20 cellular contexts compared by ENCODE assay signal in the genomic region with DNA sequence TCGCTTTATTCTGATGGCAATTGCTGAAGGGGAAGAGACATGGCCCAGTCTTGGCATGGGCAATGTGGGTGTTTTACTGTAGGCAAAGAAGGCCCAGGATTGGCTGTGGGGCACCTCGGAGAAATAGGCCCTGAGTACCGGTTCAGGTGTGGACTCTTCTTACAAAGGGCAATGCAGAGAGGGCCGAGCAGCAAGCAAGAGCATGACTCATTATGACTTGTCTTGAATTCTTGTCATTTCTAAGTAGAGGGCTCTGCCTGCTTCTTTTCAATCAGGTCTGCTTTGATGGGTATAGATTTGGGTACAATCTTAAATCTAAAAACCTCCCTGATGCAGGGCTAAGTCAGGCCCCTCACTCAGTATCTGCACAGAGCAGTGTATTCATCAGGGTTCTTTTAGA. TPM values are rescaled to one million over a fixed set of nuclear protein-coding genes. Genes with fewer than 3 reads are reported as not detected.
DNase-seq lines count a peak whose midpoint lies in the region; ATAC-seq, FAIRE-seq and TF ChIP-seq lines count a peak whose summit lies in the region.
"Had no signal": no experiment of that assay in that cellular context is flagged by ENCODE, and none has a peak within 500 bp of the region (broad histone marks: within the 10 kb centered on the region; RNA-seq: fewer than 3 reads in every experiment).

No MANE protein-coding gene starts in this region.

- H3K4me3 ChIP-seq in astrocyte (ENCODE audit: insufficient read depth, low read depth, low read length): no peak overlapping the region
- no peak overlapping the region for H3K4me3 ChIP-seq in upper lobe of right lung
- H3K4me3 ChIP-seq: transverse colon had no signal

- no peaks in the 10 kb centered on the region for H3K9me3 Mint-ChIP-seq in astrocyte (ENCODE audit: unreplicated experiment)
- H3K9me3 Mint-ChIP-seq: brain, IgD-negative memory B cell had no signal

- no peak overlapping the region for H3K9ac ChIP-seq in astrocyte (ENCODE audit: low read length)

- no peaks in the 10 kb centered on the region for H4K20me1 ChIP-seq in astrocyte (ENCODE audit: insufficient read depth, low read length)

- H3K36me3 ChIP-seq in astrocyte (ENCODE audit: insufficient read depth, low read length) (no peaks in the 10 kb centered on the region), upper lobe of right lung (no peaks in the 10 kb centered on the region)
- H3K36me3 ChIP-seq: BE2C, transverse colon had no signal

- intact Hi-C loops in upper lobe of right lung (cut with DNase I): no loop called here

- peaks cover 16% of the 10 kb centered on the region for H3K4me1 Mint-ChIP-seq in astrocyte (ENCODE audit: low read depth, unreplicated experiment)
- H3K4me1 Mint-ChIP-seq: IgD-negative memory B cell, naive B cell had no signal

- peak overlapping the region; percentile 43 for H3K27ac Mint-ChIP-seq in astrocyte (ENCODE audit: unreplicated experiment)
- H3K27ac Mint-ChIP-seq: brain, IgD-negative memory B cell had no signal

- no peak overlapping the region for H3K4me3 Mint-ChIP-seq in astrocyte (ENCODE audit: unreplicated experiment)
- H3K4me3 Mint-ChIP-seq: brain, IgD-negative memory B cell, naive B cell had no signal

- H3K36me3 Mint-ChIP-seq in astrocyte (ENCODE audit: low read depth, unreplicated experiment): no peaks in the 10 kb centered on the region
- H3K36me3 Mint-ChIP-seq: brain, IgD-negative memory B cell, naive B cell had no signal

- H3K4me2 ChIP-seq in astrocyte (ENCODE audit: low read length): no peak overlapping the region

- H3K27me3 Mint-ChIP-seq in astrocyte (ENCODE audit: low read depth, unreplicated experiment): peaks cover 4% of the 10 kb centered on the region

- H3K9me3 ChIP-seq in astrocyte (ENCODE audit: insufficient read depth, low read depth, low read length): no peaks in the 10 kb centered on the region
- H3K9me3 ChIP-seq in upper lobe of right lung: no peaks in the 10 kb centered on the region
- H3K9me3 ChIP-seq: BE2C, transverse colon had no signal

- H2AFZ ChIP-seq in astrocyte (ENCODE audit: low read depth, low read length): no peak overlapping the region

- no peak overlapping the region for H3K27ac ChIP-seq in astrocyte (ENCODE audit: low read depth, low read length)
- H3K27ac ChIP-seq in upper lobe of right lung: no peak overlapping the region
- H3K27ac ChIP-seq: transverse colon had no signal

- no peak for ATAC-seq in upper lobe of right lung
- ATAC-seq in GM19452 (IDR thresholded peaks at IDR 0.05; ENCODE audit: unreplicated experiment): no peak
- ATAC-seq in HG02571 (IDR thresholded peaks at IDR 0.05; ENCODE audit: unreplicated experiment): no peak
- ATAC-seq in GM21529 (IDR thresholded peaks at IDR 0.05; ENCODE audit: unreplicated experiment): no peak
- ATAC-seq: Right ventricle myocardium inferior had no signal

- DNase-seq in AG20443 (ENCODE audit: low spot score): peak; percentile 38
- peak; percentile 52 for DNase-seq in HT1080 (ENCODE audit: low read depth)
- DNase-seq in astrocyte (ENCODE audit: low read depth): peak; percentile 39
- DNase-seq in iris pigment epithelial cell (ENCODE audit: low read depth): peak; percentile 59
- no peak for DNase-seq in upper lobe of right lung
- DNase-seq: activated CD4-positive, alpha-beta T cell treated with anti-CD3 and anti-CD28 coated beads for 48 hours; BE2C; effector memory CD4-positive, alpha-beta T cell; glutamatergic neuron; naive B cell; NCI-H1694; NCI-H526; stimulated activated CD4-positive, alpha-beta T cell treated with anti-CD3 and anti-CD28 coated beads, Interleukin-2, amount 100 ng/mL, for 24 hours; transverse colon had no signal

- H3K79me2 ChIP-seq in astrocyte (ENCODE audit: insufficient read depth, low read length): no peaks in the 10 kb centered on the region

- FAIRE-seq in astrocyte (lab: Jason Lieb, UNC): no peak

- TF ChIP-seq CTCF in astrocyte (IDR thresholded peaks at IDR 0.05; ENCODE audit: insufficient read depth, low read depth, low read length): no peak
- no peak for TF ChIP-seq CTCF in upper lobe of right lung (IDR thresholded peaks at IDR 0.05)

- no peaks in the 10 kb centered on the region for H3K27me3 ChIP-seq in astrocyte (ENCODE audit: insufficient read depth, low read length)
- H3K27me3 ChIP-seq in upper lobe of right lung: no peaks in the 10 kb centered on the region
- H3K27me3 ChIP-seq: BE2C, transverse colon had no signal

- H3K4me1 ChIP-seq in astrocyte (ENCODE audit: insufficient read depth, low read length) (peaks cover 16% of the 10 kb centered on the region), upper lobe of right lung (no peaks in the 10 kb centered on the region)
- H3K4me1 ChIP-seq: transverse colon had no signal

RNA-seq across cellular contexts. Expression of a gene that starts 14.8 kb away (rescaled TPM):
- 61.1 and 69.5 TPM in 2 replicates for total RNA-seq in HT1080 (2014; rRNA removed; shearing (Covaris generic))
- 40.8 and 44.3 TPM in 2 replicates for polyA plus RNA-seq in HT1080 (2015; cell fraction: cytosol; rRNA removed)
- 230 and 243 TPM in 2 replicates for polyA plus RNA-seq in HT1080 (2015; cell fraction: nucleus; rRNA removed)
- 3.2 and 5.2 TPM in 2 replicates for total RNA-seq in astrocyte
- total RNA-seq in upper lobe of right lung: 1.8 TPM

RNA-seq across cellular contexts. Expression of a gene that starts 37.4 kb away (rescaled TPM):
- 0.23 and 0.66 TPM in 2 replicates for total RNA-seq in HT1080 (2014; rRNA removed; shearing (Covaris generic))
- polyA plus RNA-seq in HT1080 (2015; cell fraction: cytosol; rRNA removed): 0.77 and 1.9 TPM in 2 replicates
- polyA plus RNA-seq in HT1080 (2015; cell fraction: nucleus; rRNA removed): 2.9 and 4.1 TPM in 2 replicates
- total RNA-seq in astrocyte: 31.0 and 31.8 TPM in 2 replicates
- 15.4 TPM for total RNA-seq in upper lobe of right lung
